Comparison of ENCODE assay signal across 1 cellular context in genomic region chr15:68492855-68493254, GRCh38.
TF ChIP-seq lines count a peak whose summit lies in the region.

No MANE protein-coding gene starts in this region.

TF ChIP-seq in HepG2, 621 proteins besides CTCF, POLR2A, EP300 and RAD21 (continued from another document):
- TF ChIP-seq ZBTB49 (CRISPR knock-in tag; IDR thresholded peaks at IDR 0.05; ENCODE audit: borderline replicate concordance) (no peak), ZNF513 (CRISPR knock-in tag; conservative IDR thresholded peaks at IDR 0.05) (no peak), ZMYM3 (CRISPR knock-in tag; IDR thresholded peaks at IDR 0.05) (no peak), PRMT3 (CRISPR knock-in tag; IDR thresholded peaks at IDR 0.05; ENCODE audit: borderline replicate concordance, low read depth) (no peak), FOXK1 (CRISPR knock-in tag; IDR thresholded peaks at IDR 0.05; ENCODE audit: borderline replicate concordance, low read depth) (no peak), SOX5 (CRISPR knock-in tag; IDR thresholded peaks at IDR 0.05; ENCODE audit: borderline replicate concordance) (no peak), SMYD3 (CRISPR knock-in tag; IDR thresholded peaks at IDR 0.05) (no peak), ZNF430 (CRISPR knock-in tag; IDR thresholded peaks at IDR 0.05) (no peak), CHD4 (IDR thresholded peaks at IDR 0.05; ENCODE audit: borderline replicate concordance, low read length) (no peak), ATF7 (IDR thresholded peaks at IDR 0.05) (no peak), ATF7 (CRISPR knock-in tag; IDR thresholded peaks at IDR 0.05) (no peak), ZNF256 (CRISPR knock-in tag; conservative IDR thresholded peaks at IDR 0.05) (no peak), TAF1 (CRISPR knock-in tag; IDR thresholded peaks at IDR 0.05) (no peak), HNF4G (IDR thresholded peaks at IDR 0.05; ENCODE audit: borderline replicate concordance, low read depth, low read length) (no peak), HNF4G (CRISPR knock-in tag; IDR thresholded peaks at IDR 0.05; ENCODE audit: borderline replicate concordance, low read depth) (no peak), SIN3A (IDR thresholded peaks at IDR 0.05; ENCODE audit: borderline replicate concordance, low read depth, low read length) (no peak)
